ENCODE assay signal across 18 cellular contexts in the genomic region with DNA sequence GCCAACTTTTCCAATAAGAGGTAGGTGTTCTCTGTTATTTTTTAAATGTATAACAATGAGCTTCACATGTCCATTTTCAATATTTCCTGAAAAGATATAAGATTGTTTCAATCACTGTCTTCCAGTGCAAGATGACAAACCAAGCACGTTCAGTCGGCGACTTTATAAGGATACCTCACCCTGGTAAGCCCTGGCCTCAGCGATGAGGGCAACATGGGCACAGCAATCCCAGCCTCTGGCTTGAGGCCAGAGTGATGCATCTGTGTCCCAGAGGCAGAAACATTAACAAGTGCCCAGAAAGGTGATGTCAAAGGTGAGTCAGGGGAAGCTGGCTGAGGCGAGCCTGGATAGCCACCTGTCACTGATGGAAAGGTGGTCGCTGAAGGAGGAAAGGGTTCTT.
A peak's percentile ranks its signal among the peaks of the same experiment; 100 is the strongest.
DNase-seq lines count a peak whose midpoint lies in the region; ATAC-seq and TF ChIP-seq lines count a peak whose summit lies in the region.
"Had no signal": no experiment of that assay in that cellular context is flagged by ENCODE, and none has a peak within 500 bp of the region (broad histone marks: within the 10 kb centered on the region; RNA-seq: fewer than 3 reads in every experiment).

No MANE protein-coding gene starts in this region.

- no peaks in the 10 kb centered on the region for H3F3A ChIP-seq in neural progenitor cell (ENCODE audit: low read depth)

- H3K27ac ChIP-seq in neural progenitor cell (no peak overlapping the region), gastroesophageal sphincter (no peak overlapping the region)
- H3K27ac ChIP-seq: adrenal gland, breast epithelium, coronary artery had no signal

- H3K79me2 ChIP-seq in neural progenitor cell (ENCODE audit: low read depth), result no peaks in the 10 kb centered on the region

- peak; percentile 5 to 7 for ATAC-seq in activated T-cell treated with anti-CD3 and anti-CD28 coated beads, Interleukin-2, amount 50 U/mL, for 4 hours
- ATAC-seq in GM18511 (IDR thresholded peaks at IDR 0.05; ENCODE audit: unreplicated experiment), result peak; percentile 4
- no peak for ATAC-seq in gastroesophageal sphincter

- TF ChIP-seq CTCF in neural progenitor cell (IDR thresholded peaks at IDR 0.05) (no peak), gastroesophageal sphincter (IDR thresholded peaks at IDR 0.05) (no peak)

- no peaks in the 10 kb centered on the region for H4K20me1 ChIP-seq in neural progenitor cell (ENCODE audit: low read depth)

- 71 to 87% methylated on average over 5 of the region's 6 CpGs for WGBS in gastroesophageal sphincter (ENCODE audit: low coverage in 1 of 2), 2 donors

- no peaks in the 10 kb centered on the region for H3K36me3 Mint-ChIP-seq in activated T-cell treated with anti-CD3 and anti-CD28 coated beads, Interleukin-2, amount 50 U/mL, for 4 hours (ENCODE audit: insufficient read depth)
- no peaks in the 10 kb centered on the region for H3K36me3 Mint-ChIP-seq in activated T-helper 2 cell treated with anti-CD3 and anti-CD28 coated beads, Interferon-gamma antibody, Interleukin-2, Interleukin-4, amounts not matched to agents 10 μg/mL and 5 μg/mL and 100 μg/mL, durations not matched to agents 14 hours and 24 hours and 36 hours (ENCODE audit: low read depth)
- no peaks in the 10 kb centered on the region for H3K36me3 Mint-ChIP-seq in neural progenitor cell
- H3K36me3 Mint-ChIP-seq: stimulated activated memory B cell treated with anti-CD40 and anti-IgM and Interleukin-4, amounts not matched to agents 10 μg/mL and 1 μg/mL and 100 μg/mL, for 72 hours had no signal

- H3K27me3 ChIP-seq in neural progenitor cell (no peaks in the 10 kb centered on the region), gastroesophageal sphincter (no peaks in the 10 kb centered on the region)
- H3K27me3 ChIP-seq: adrenal gland, breast epithelium, tibial artery had no signal

- peak overlapping the region; percentile 99 for H3K27ac Mint-ChIP-seq in activated T-helper 2 cell treated with anti-CD3 and anti-CD28 coated beads, Interferon-gamma antibody, Interleukin-2, Interleukin-4, amounts not matched to agents 10 μg/mL and 5 μg/mL and 100 μg/mL, durations not matched to agents 14 hours and 24 hours and 36 hours
- no peak overlapping the region for H3K27ac Mint-ChIP-seq in neural progenitor cell
- H3K27ac Mint-ChIP-seq: endodermal cell, nephron progenitor cell had no signal

- no peak overlapping the region for H3K9ac ChIP-seq in neural progenitor cell

- no peak overlapping the region for H3K4me2 ChIP-seq in neural progenitor cell

- H3K4me3 Mint-ChIP-seq in activated T-cell treated with anti-CD3 and anti-CD28 coated beads, Interleukin-2, amount 50 U/mL, for 4 hours, result no peak overlapping the region
- H3K4me3 Mint-ChIP-seq in activated T-helper 2 cell treated with anti-CD3 and anti-CD28 coated beads, Interferon-gamma antibody, Interleukin-2, Interleukin-4, amounts not matched to agents 10 μg/mL and 5 μg/mL and 100 μg/mL, durations not matched to agents 14 hours and 24 hours and 36 hours (ENCODE audit: low read depth), result no peak overlapping the region
- H3K4me3 Mint-ChIP-seq in neural progenitor cell, result no peak overlapping the region
- H3K4me3 Mint-ChIP-seq: endodermal cell had no signal

- H3K4me3 ChIP-seq in neural progenitor cell, result no peak overlapping the region
- H3K4me3 ChIP-seq in gastroesophageal sphincter, result no peak overlapping the region
- H3K4me3 ChIP-seq: adrenal gland, breast epithelium, coronary artery, tibial artery had no signal

- H3K4me1 ChIP-seq in neural progenitor cell (peaks cover 4% of the 10 kb centered on the region), gastroesophageal sphincter (peaks cover 0 to 9% (median 0%) of the 10 kb centered on the region in 3 donors)
- H3K4me1 ChIP-seq: adrenal gland, breast epithelium had no signal

- H3K4me1 Mint-ChIP-seq in activated T-cell treated with anti-CD3 and anti-CD28 coated beads, Interleukin-2, amount 50 U/mL, for 4 hours (ENCODE audit: low read depth), result peaks cover 16% of the 10 kb centered on the region
- peaks cover 17% of the 10 kb centered on the region for H3K4me1 Mint-ChIP-seq in activated T-helper 2 cell treated with anti-CD3 and anti-CD28 coated beads, Interferon-gamma antibody, Interleukin-2, Interleukin-4, amounts not matched to agents 10 μg/mL and 5 μg/mL and 100 μg/mL, durations not matched to agents 14 hours and 24 hours and 36 hours (ENCODE audit: low read depth)
- peaks cover 15% of the 10 kb centered on the region for H3K4me1 Mint-ChIP-seq in neural progenitor cell

- H3K36me3 ChIP-seq in neural progenitor cell (no peaks in the 10 kb centered on the region), gastroesophageal sphincter (no peaks in the 10 kb centered on the region)
- H3K36me3 ChIP-seq: adrenal gland, breast epithelium, tibial artery had no signal

- intact Hi-C loops in activated T-helper 2 cell treated with anti-CD3 and anti-CD28 coated beads, Interferon-gamma antibody, Interleukin-2, Interleukin-4, amounts not matched to agents 10 μg/mL and 5 μg/mL and 100 μg/mL, durations not matched to agents 14 hours and 24 hours and 36 hours (cut with micrococcal nuclease), result loop anchor here (1.0 to 5.0 kb wide), 6 partner anchors 18 to 260 kb away; partner anchors contain the start of gene TIMM21

- TF ChIP-seq POLR2A in gastroesophageal sphincter (IDR thresholded peaks at IDR 0.05), result no peak

- H3K27me3 Mint-ChIP-seq in activated T-cell treated with anti-CD3 and anti-CD28 coated beads, Interleukin-2, amount 50 U/mL, for 4 hours (ENCODE audit: low read depth), result no peaks in the 10 kb centered on the region
- peaks cover 7% of the 10 kb centered on the region for H3K27me3 Mint-ChIP-seq in activated T-helper 2 cell treated with anti-CD3 and anti-CD28 coated beads, Interferon-gamma antibody, Interleukin-2, Interleukin-4, amounts not matched to agents 10 μg/mL and 5 μg/mL and 100 μg/mL, durations not matched to agents 14 hours and 24 hours and 36 hours (ENCODE audit: low read depth)
- no peaks in the 10 kb centered on the region for H3K27me3 Mint-ChIP-seq in neural progenitor cell (ENCODE audit: insufficient read depth, low read depth)
- H3K27me3 Mint-ChIP-seq: activated CD4-positive, alpha-beta T cell treated with anti-CD3 and anti-CD28 coated beads, Interleukin-2, amount 10 ng/mL, durations not matched to agents 7 days and 5 days had no signal

- no peak for DNase-seq in activated T-cell treated with anti-CD3 and anti-CD28 coated beads, Interleukin-2, amount 50 U/mL, for 4 hours
- DNase-seq in activated T-cell treated with anti-CD3 and anti-CD28 coated beads for 4 hours, result no peak
- DNase-seq in activated T-helper 2 cell treated with anti-CD3 and anti-CD28 coated beads, Interferon-gamma antibody, Interleukin-2, Interleukin-4, amounts not matched to agents 10 μg/mL and 5 μg/mL and 100 μg/mL, durations not matched to agents 14 hours and 24 hours and 36 hours (ENCODE audit: low spot score), result no peak
- no peak for DNase-seq in neural progenitor cell (ENCODE audit: low spot score)
- no peak for DNase-seq in GM19238 (ENCODE audit: insufficient read length, low spot score)
- no peak for DNase-seq in stimulated activated CD4-positive, alpha-beta T cell treated with anti-CD3 and anti-CD28 coated beads, Interleukin-15, amount 100 ng/mL, for 24 hours
- DNase-seq: NCI-H1105 treated with DMSO at 0.1 percent for 48 hours, NCI-H2171 treated with DMSO at 0.1 percent for 48 hours, tibial artery had no signal

- H2AFZ ChIP-seq in neural progenitor cell (replicated peaks), result peak overlapping the region; percentile 91

- H3K9me3 Mint-ChIP-seq in activated T-cell treated with anti-CD3 and anti-CD28 coated beads, Interleukin-2, amount 50 U/mL, for 4 hours, result no peaks in the 10 kb centered on the region
- no peaks in the 10 kb centered on the region for H3K9me3 Mint-ChIP-seq in activated T-helper 2 cell treated with anti-CD3 and anti-CD28 coated beads, Interferon-gamma antibody, Interleukin-2, Interleukin-4, amounts not matched to agents 10 μg/mL and 5 μg/mL and 100 μg/mL, durations not matched to agents 14 hours and 24 hours and 36 hours
- H3K9me3 Mint-ChIP-seq in neural progenitor cell, result no peaks in the 10 kb centered on the region
- H3K9me3 Mint-ChIP-seq: activated CD4-positive, alpha-beta T cell treated with anti-CD3 and anti-CD28 coated beads, Interleukin-2, amount 10 ng/mL, durations not matched to agents 7 days and 5 days; endodermal cell; nephron progenitor cell; stimulated activated memory B cell treated with anti-CD40 and anti-IgM and Interleukin-4, amounts not matched to agents 10 μg/mL and 1 μg/mL and 100 μg/mL, for 72 hours had no signal

- H3K9me3 ChIP-seq in neural progenitor cell (ENCODE audit: low read depth), result no peaks in the 10 kb centered on the region
- no peaks in the 10 kb centered on the region for H3K9me3 ChIP-seq in gastroesophageal sphincter
- H3K9me3 ChIP-seq: adrenal gland, breast epithelium, tibial artery had no signal

- no peak for TF ChIP-seq EP300 in gastroesophageal sphincter (IDR thresholded peaks at IDR 0.05)
